ENCODE assay signal across 16 cellular contexts in the genomic region with DNA sequence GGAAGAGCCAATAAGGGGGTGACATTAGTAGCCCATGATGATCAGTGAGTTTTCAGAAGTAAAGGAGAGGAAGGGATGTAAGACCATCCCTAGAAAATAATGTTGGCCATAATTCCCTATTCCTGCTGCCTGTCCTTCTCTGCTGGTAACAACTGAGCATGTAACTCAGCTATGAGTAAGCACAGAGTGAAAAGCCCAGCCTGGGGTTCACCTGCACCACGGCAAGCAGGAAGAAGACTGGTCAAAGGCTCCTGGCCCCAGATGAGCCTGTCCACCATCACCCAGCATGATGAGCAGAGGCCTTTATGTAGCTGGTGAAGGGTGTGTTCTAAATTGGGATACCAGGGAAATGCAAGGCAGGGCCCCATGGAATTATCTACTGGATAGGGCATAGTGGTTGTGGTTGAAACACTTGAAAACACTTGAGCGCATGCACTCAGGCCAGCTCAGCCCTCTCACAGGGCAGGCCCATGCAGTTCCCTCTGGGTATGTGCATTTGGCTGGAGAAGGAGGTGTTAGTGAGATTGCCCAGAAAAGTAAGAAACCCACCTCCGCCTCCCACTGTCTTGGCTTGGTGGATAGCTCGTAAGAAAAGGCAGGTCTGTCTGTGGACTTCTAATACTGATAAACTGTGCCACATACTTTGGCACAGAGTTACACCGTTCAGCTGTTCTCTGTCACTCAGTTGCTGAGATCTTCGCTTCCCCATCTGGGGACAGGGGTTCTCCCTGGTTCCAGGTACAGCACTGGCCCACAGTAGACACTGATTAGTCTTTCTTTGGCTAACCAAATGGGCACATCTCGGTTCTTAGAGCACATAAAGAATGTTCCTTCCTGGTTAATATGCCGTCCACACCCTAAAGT.
"Had no signal": no experiment of that assay in that cellular context is flagged by ENCODE, and none has a peak within 500 bp of the region (broad histone marks: within the 10 kb centered on the region; RNA-seq: fewer than 3 reads in every experiment).

No MANE protein-coding gene starts in this region.

- H3K4me3 ChIP-seq: colonic mucosa, spleen, thoracic aorta, uterus had no signal

- H3K36me3 ChIP-seq: colonic mucosa, neutrophil, uterus had no signal

- ATAC-seq: esophagus mucosa; naive thymus-derived CD8-positive, alpha-beta T cell; WTC11 had no signal

- H3K27ac ChIP-seq: colonic mucosa, neutrophil, spleen, thoracic aorta, uterus had no signal

- DNase-seq: activated CD4-positive, alpha-beta memory T cell treated with anti-CD3 and anti-CD28 coated beads, Interleukin-2, amount 10 ng/mL, durations not matched to agents 7 days and 5 days; activated CD4-positive, alpha-beta T cell treated with anti-CD3 and anti-CD28 coated beads for 4 hours; activated naive CD4-positive, alpha-beta T cell treated with anti-CD3 and anti-CD28 coated beads, Interleukin-2, amount 10 ng/mL, durations not matched to agents 7 days and 5 days; activated T-cell treated with anti-CD3 and anti-CD28 coated beads, Interleukin-2, amount 50 U/mL, for 24 hours; caudate nucleus; colonic mucosa; immature natural killer cell; naive thymus-derived CD8-positive, alpha-beta T cell; posterior cingulate gyrus; spleen; SW 1271; uterus had no signal

- H3K4me1 ChIP-seq: colonic mucosa, spleen, uterus had no signal

- H3K9me3 ChIP-seq: colonic mucosa, neutrophil, spleen, thoracic aorta, uterus had no signal

- H3K27me3 ChIP-seq: colonic mucosa, neutrophil, spleen, uterus had no signal
